In genomic region chr20:32709528-32710121, GRCh38 we compare ENCODE assay signal across 12 cellular contexts. TPM values are rescaled to one million over a fixed set of nuclear protein-coding genes. Genes with fewer than 3 reads are reported as not detected.
DNase-seq lines count a peak whose midpoint lies in the region; ATAC-seq and TF ChIP-seq lines count a peak whose summit lies in the region.
"Had no signal": no experiment of that assay in that cellular context is flagged by ENCODE, and none has a peak within 500 bp of the region (broad histone marks: within the 10 kb centered on the region; RNA-seq: fewer than 3 reads in every experiment).

No MANE protein-coding gene starts in this region.

- ATAC-seq in left cardiac atrium, result peak; percentile 75 to 86

- peaks cover 22% of the 10 kb centered on the region for H3K36me3 Mint-ChIP-seq in HFFc6 (ENCODE audit: low read depth)

- no peaks in the 10 kb centered on the region for H3K9me3 ChIP-seq in esophagus muscularis mucosa

- peaks cover 30% of the 10 kb centered on the region for H3K4me1 Mint-ChIP-seq in HFFc6 (ENCODE audit: low read depth)

- no peak for TF ChIP-seq EP300 in esophagus muscularis mucosa (IDR thresholded peaks at IDR 0.05)

- H3K4me3 ChIP-seq in esophagus muscularis mucosa, result no peak overlapping the region

- peaks cover 0 to 18% (median 8%) of the 10 kb centered on the region in 4 donors for H3K4me1 ChIP-seq in esophagus muscularis mucosa

- no peak for TF ChIP-seq CTCF in HFFc6 (IDR thresholded peaks at IDR 0.05)
- TF ChIP-seq CTCF in esophagus muscularis mucosa (IDR thresholded peaks at IDR 0.05), result no peak

- intact Hi-C loops in left cardiac atrium (cut with DNase I), result no loop called here
- intact Hi-C loops in esophagus muscularis mucosa (cut with DNase I), result no loop called here

- H3K4me3 Mint-ChIP-seq in HFFc6, result no peak overlapping the region
- H3K4me3 Mint-ChIP-seq: activated CD4-positive, alpha-beta memory T cell treated with anti-CD3 and anti-CD28 coated beads, Interleukin-2, amount 10 ng/mL, durations not matched to agents 7 days and 5 days had no signal

- peaks cover 2% of the 10 kb centered on the region for H3K27me3 Mint-ChIP-seq in HFFc6 (ENCODE audit: insufficient read depth)
- H3K27me3 Mint-ChIP-seq: activated CD4-positive, alpha-beta memory T cell treated with anti-CD3 and anti-CD28 coated beads, Interleukin-2, amount 10 ng/mL, durations not matched to agents 7 days and 5 days had no signal

- 74% methylated on average over 9 of the region's 9 CpGs for WGBS in esophagus muscularis mucosa

- H3K36me3 ChIP-seq in esophagus muscularis mucosa, result peaks cover 10 to 57% (median 30%) of the 10 kb centered on the region in 4 donors

- no peak for TF ChIP-seq POLR2A in esophagus muscularis mucosa (IDR thresholded peaks at IDR 0.05; ENCODE audit: low read depth)

- DNase-seq in HFFc6, result peak; percentile 22
- peak; percentile 19 to 38 for DNase-seq in SHP77 (lab: John Stamatoyannopoulos, UW)
- no peak for DNase-seq in left cardiac atrium
- peak; percentile 49 for DNase-seq in renal cortical epithelial cell (ENCODE audit: low read depth)
- DNase-seq in NCI-H2107 treated with DMSO at 0.1 percent for 48 hours (lab: John Stamatoyannopoulos, UW; ENCODE audit: unreplicated experiment), result no peak
- no peak for DNase-seq in esophagus muscularis mucosa (ENCODE audit: extremely low spot score)
- DNase-seq in NCI-H2196 treated with DMSO at 0.1 percent for 48 hours (lab: John Stamatoyannopoulos, UW; ENCODE audit: unreplicated experiment), result no peak
- DNase-seq: activated CD4-positive, alpha-beta memory T cell treated with anti-CD3 and anti-CD28 coated beads, Interleukin-2, amount 10 ng/mL, durations not matched to agents 7 days and 5 days; KBM-7; NCI-H146; T-helper 2 cell had no signal

- H3K9me3 Mint-ChIP-seq in HFFc6, result no peaks in the 10 kb centered on the region
- H3K9me3 Mint-ChIP-seq: activated CD4-positive, alpha-beta memory T cell treated with anti-CD3 and anti-CD28 coated beads, Interleukin-2, amount 10 ng/mL, durations not matched to agents 7 days and 5 days had no signal

- H3K27me3 ChIP-seq in esophagus muscularis mucosa, result no peaks in the 10 kb centered on the region

- H3K27ac Mint-ChIP-seq in HFFc6, result peak overlapping the region; percentile 75; the same call in 1 of the 2 replicates
- H3K27ac Mint-ChIP-seq: activated CD4-positive, alpha-beta memory T cell treated with anti-CD3 and anti-CD28 coated beads, Interleukin-2, amount 10 ng/mL, durations not matched to agents 7 days and 5 days had no signal

- H3K27ac ChIP-seq in esophagus muscularis mucosa (replicated peaks in 1 of 4), result no peak overlapping the region

RNA-seq across cellular contexts. Expression of gene COMMD7, which starts 33.6 kb away (rescaled TPM):
- 10 to 100 TPM; 45.4 to 58.4 (median 51.5) TPM for total RNA-seq in HFFc6 (2021; fragmentation: NEBNext Ultra II Directional; extraction: Animal tissue kit (Norgen Biotek cat#: 25700))
- total RNA-seq in left cardiac atrium, result 10 to 100 TPM; 38.1 to 38.9 TPM
- 19.9 and 36.6 TPM in 2 replicates for total RNA-seq in renal cortical epithelial cell
- total RNA-seq in esophagus muscularis mucosa, result 10 to 100 TPM; 24.5 to 35.2 (median 30.9) TPM

RNA-seq across cellular contexts. Expression of gene C20orf203, which starts 35.9 kb away (rescaled TPM):
- not detected for total RNA-seq in HFFc6 (2021; fragmentation: NEBNext Ultra II Directional; extraction: Animal tissue kit (Norgen Biotek cat#: 25700))
- not detected for total RNA-seq in left cardiac atrium
- not detected in 2 replicates for total RNA-seq in renal cortical epithelial cell
- under 1 TPM in 1 of 4 donors, not detected in 3; 0.06 TPM for total RNA-seq in esophagus muscularis mucosa
- total RNA-seq: mucosa of gallbladder had no signal

RNA-seq across cellular contexts. Expression of gene DNMT3B, which starts 52.6 kb away (rescaled TPM):
- 1 to 10 TPM in 5 of 6 experiments, under 1 TPM in 1; 0.74 to 1.5 (median 1.2) TPM for total RNA-seq in HFFc6 (2021; fragmentation: NEBNext Ultra II Directional; extraction: Animal tissue kit (Norgen Biotek cat#: 25700))
- total RNA-seq in left cardiac atrium, result under 1 TPM; 0.44 to 0.65 TPM
- total RNA-seq in renal cortical epithelial cell, result 13.0 and 13.5 TPM in 2 replicates
- under 1 TPM; 0.40 to 0.97 (median 0.66) TPM for total RNA-seq in esophagus muscularis mucosa

Comparison
In these comparisons a context has a peak if more than half of its experiments do, and no peak if none do; other contexts are left out.
1. DNase-seq: peak in HFFc6 (single experiment), SHP77 (2 of 2) and renal cortical epithelial cell (single experiment); none in left cardiac atrium (single experiment), NCI-H2107 treated with DMSO at 0.1 percent for 48 hours (single experiment), esophagus muscularis mucosa (single experiment) and NCI-H2196 treated with DMSO at 0.1 percent for 48 hours (single experiment).